ENCODE assay signal across 1 cellular context in genomic region chr16:28183441-28183840, GRCh38.
TF ChIP-seq lines count a peak whose summit lies in the region.

No MANE protein-coding gene starts in this region.

TF ChIP-seq in HEK293, 187 proteins besides CTCF, POLR2A, EP300 and RAD21 (continued from another document and continues in another):
- TF ChIP-seq ZNF148 (tag by site-specific recombination; IDR thresholded peaks at IDR 0.05; ENCODE audit: borderline replicate concordance) (no peak), ZNF214 (tag by site-specific recombination; IDR thresholded peaks at IDR 0.05; ENCODE audit: borderline replicate concordance) (no peak), ZNF311 (tag by site-specific recombination; IDR thresholded peaks at IDR 0.05; ENCODE audit: borderline replicate concordance) (no peak), ZNF18 (tag by site-specific recombination; IDR thresholded peaks at IDR 0.05) (no peak), ZEB2 (tag by site-specific recombination; IDR thresholded peaks at IDR 0.05) (0 out of 2 replicates have a peak, but pooled peaks have one; percentile 17), ZNF513 (tag by site-specific recombination; IDR thresholded peaks at IDR 0.05) (no peak), ZNF10 (tag by site-specific recombination; IDR thresholded peaks at IDR 0.05) (no peak), ZBTB20 (tag by site-specific recombination; IDR thresholded peaks at IDR 0.05) (no peak), ZNF391 (tag by site-specific recombination; IDR thresholded peaks at IDR 0.05; ENCODE audit: borderline replicate concordance, low read depth) (no peak), ZBTB17 (tag by site-specific recombination; IDR thresholded peaks at IDR 0.05) (peak; percentile 52), ZNF138 (tag by site-specific recombination; IDR thresholded peaks at IDR 0.05; ENCODE audit: borderline replicate concordance) (no peak), ZNF621 (tag by site-specific recombination; IDR thresholded peaks at IDR 0.05) (no peak), ZBTB8A (tag by site-specific recombination; IDR thresholded peaks at IDR 0.05) (no peak), ZNF777 (tag by site-specific recombination; IDR thresholded peaks at IDR 0.05; ENCODE audit: borderline replicate concordance) (no peak), ZNF266 (tag by site-specific recombination; IDR thresholded peaks at IDR 0.05; ENCODE audit: low read depth) (no peak), FEZF1 (tag by site-specific recombination; IDR thresholded peaks at IDR 0.05) (0 out of 2 replicates have a peak, but pooled peaks have one; percentile 22), ZNF350 (tag by site-specific recombination; IDR thresholded peaks at IDR 0.05) (no peak), ZNF114 (tag by site-specific recombination; IDR thresholded peaks at IDR 0.05) (no peak), ZIC2 (tag by site-specific recombination; IDR thresholded peaks at IDR 0.05) (no peak), MEIS1 (CRISPR knock-in tag; IDR thresholded peaks at IDR 0.05; ENCODE audit: borderline replicate concordance) (no peak), GLIS1 (tag by site-specific recombination; IDR thresholded peaks at IDR 0.05) (no peak), ZNF449 (tag by site-specific recombination; IDR thresholded peaks at IDR 0.05) (0 out of 2 replicates have a peak, but pooled peaks have one; percentile 22), ZNF544 (tag by site-specific recombination; IDR thresholded peaks at IDR 0.05) (no peak), ZFP37 (tag by site-specific recombination; IDR thresholded peaks at IDR 0.05) (no peak), SP2 (tag by site-specific recombination; IDR thresholded peaks at IDR 0.05) (no peak), ZNF530 (tag by site-specific recombination; IDR thresholded peaks at IDR 0.05; ENCODE audit: low read depth) (no peak), REPIN1 (tag by site-specific recombination; IDR thresholded peaks at IDR 0.05; ENCODE audit: low read depth) (no peak), ZNF580 (tag by site-specific recombination; IDR thresholded peaks at IDR 0.05) (no peak), ZNF280D (tag by site-specific recombination; IDR thresholded peaks at IDR 0.05) (no peak), ZNF211 (tag by site-specific recombination; IDR thresholded peaks at IDR 0.05; ENCODE audit: low read depth) (no peak), ZNF335 (tag by site-specific recombination; conservative IDR thresholded peaks at IDR 0.05) (no peak), ZNF514 (tag by site-specific recombination; IDR thresholded peaks at IDR 0.05) (no peak), WT1 (tag by site-specific recombination; IDR thresholded peaks at IDR 0.05) (no peak), ZNF2 (tag by site-specific recombination; IDR thresholded peaks at IDR 0.05) (no peak), ZBTB44 (tag by site-specific recombination; IDR thresholded peaks at IDR 0.05) (no peak), ZNF280C (tag by site-specific recombination; IDR thresholded peaks at IDR 0.05) (no peak), ZNF146 (tag by site-specific recombination; IDR thresholded peaks at IDR 0.05) (no peak), YY1 (tag by site-specific recombination; IDR thresholded peaks at IDR 0.05) (no peak), ZNF791 (tag by site-specific recombination; IDR thresholded peaks at IDR 0.05) (no peak), PBX3 (CRISPR knock-in tag; IDR thresholded peaks at IDR 0.05) (no peak), ZNF843 (tag by site-specific recombination; IDR thresholded peaks at IDR 0.05) (peak; percentile 49; the same call in 1 of the 2 replicates), ZNF768 (tag by site-specific recombination; IDR thresholded peaks at IDR 0.05) (no peak), ZNF362 (tag by site-specific recombination; IDR thresholded peaks at IDR 0.05) (peak; percentile 81), KLF10 (tag by site-specific recombination; IDR thresholded peaks at IDR 0.05) (no peak), KLF9 (tag by site-specific recombination; IDR thresholded peaks at IDR 0.05; ENCODE audit: low read depth) (no peak), HOXC10 (CRISPR knock-in tag; IDR thresholded peaks at IDR 0.05) (no peak), PRDM6 (tag by site-specific recombination; IDR thresholded peaks at IDR 0.05) (peak; percentile 81), ZXDB (tag by site-specific recombination; IDR thresholded peaks at IDR 0.05) (peak; percentile 61)
